8 cellular contexts compared by ENCODE assay signal in genomic region chrX:116204947-116205346, GRCh38. TPM values are rescaled to one million over a fixed set of nuclear protein-coding genes. Genes with fewer than 3 reads are reported as not detected.
DNase-seq lines count a peak whose midpoint lies in the region; TF ChIP-seq lines count a peak whose summit lies in the region.
"Had no signal": no experiment of that assay in that cellular context is flagged by ENCODE, and none has a peak within 500 bp of the region (broad histone marks: within the 10 kb centered on the region; RNA-seq: fewer than 3 reads in every experiment).

No MANE protein-coding gene starts in this region.

- no peaks in the 10 kb centered on the region for H3K4me1 ChIP-seq in mesendoderm (ENCODE audit: control insufficient read depth, low read depth, low read length)

- H3K4me3 ChIP-seq in astrocyte of the spinal cord (ENCODE audit: low read depth, low read length) (no peak overlapping the region), mesendoderm (ENCODE audit: low read length) (no peak overlapping the region)

- H3K36me3 ChIP-seq in mesendoderm (ENCODE audit: control insufficient read depth, insufficient read depth, low read length) = no peaks in the 10 kb centered on the region

- no peak overlapping the region for H3K18ac ChIP-seq in mesendoderm (ENCODE audit: low read length)

- H3K4ac ChIP-seq in mesendoderm (ENCODE audit: low read depth, low read length) = no peak overlapping the region

- TF ChIP-seq CTCF in GM12873 (IDR thresholded peaks at IDR 0.05; ENCODE audit: insufficient read depth, low read depth, low read length, missing control alignments) (peak; percentile 63), astrocyte of the spinal cord (IDR thresholded peaks at IDR 0.05; ENCODE audit: low read depth, low read length) (peak; percentile 60)

- H3K9me3 Mint-ChIP-seq in activated CD4-positive, alpha-beta memory T cell treated with anti-CD3 and anti-CD28 coated beads for 36 hours = no peaks in the 10 kb centered on the region

- H3K79me2 ChIP-seq in mesendoderm (ENCODE audit: control insufficient read depth, insufficient read depth, low read length) = no peaks in the 10 kb centered on the region

- H3K56ac ChIP-seq in mesendoderm (ENCODE audit: low read length) = no peak overlapping the region

- no peak overlapping the region for H3K9ac ChIP-seq in mesendoderm (ENCODE audit: low read length)

- no peak overlapping the region for H4K8ac ChIP-seq in mesendoderm (ENCODE audit: low read depth, low read length)

- in situ Hi-C loops in astrocyte of the spinal cord (cut with HindIII; ENCODE audit: low sequenced_read_pairs) = no loop called here

- H3K27me3 ChIP-seq in mesendoderm (ENCODE audit: insufficient read depth, low read length, poor library complexity) = no peaks in the 10 kb centered on the region

- H2BK15ac ChIP-seq in mesendoderm (replicated peaks; ENCODE audit: low read depth) = no peak overlapping the region

- POLR2A ChIA-PET in activated CD4-positive, alpha-beta memory T cell treated with anti-CD3 and anti-CD28 coated beads for 36 hours (lab: Charles Lee) = no interaction called here

- H3K4me3 Mint-ChIP-seq in activated CD4-positive, alpha-beta memory T cell treated with anti-CD3 and anti-CD28 coated beads for 36 hours = no peak overlapping the region
- H3K4me3 Mint-ChIP-seq: naive B cell had no signal

- no peak overlapping the region for H2BK5ac ChIP-seq in mesendoderm (ENCODE audit: low read length)

- no peaks in the 10 kb centered on the region for H3K27me3 Mint-ChIP-seq in activated CD4-positive, alpha-beta memory T cell treated with anti-CD3 and anti-CD28 coated beads for 36 hours

- H3K4me1 Mint-ChIP-seq in activated CD4-positive, alpha-beta memory T cell treated with anti-CD3 and anti-CD28 coated beads for 36 hours (ENCODE audit: low read depth) = no peaks in the 10 kb centered on the region
- H3K4me1 Mint-ChIP-seq: naive B cell had no signal

- CTCF ChIA-PET in activated CD4-positive, alpha-beta memory T cell treated with anti-CD3 and anti-CD28 coated beads for 36 hours (lab: Charles Lee) = no interaction called here

- H3K27ac ChIP-seq in mesendoderm (ENCODE audit: low read depth, low read length) = no peak overlapping the region

- H4K5ac ChIP-seq in mesendoderm (ENCODE audit: low read length) = no peak overlapping the region

- DNase-seq in LoVo (ENCODE audit: low spot score) = peak; percentile 5
- peak; percentile 16 for DNase-seq in astrocyte of the spinal cord (ENCODE audit: low read depth, low spot score)
- peak; percentile 31 for DNase-seq in mesendoderm
- no peak for DNase-seq in DMS114 treated with DMSO at 0.1 percent for 48 hours (lab: John Stamatoyannopoulos, UW; ENCODE audit: unreplicated experiment)
- no peak for DNase-seq in activated CD4-positive, alpha-beta memory T cell treated with anti-CD3 and anti-CD28 coated beads for 36 hours
- no peak for DNase-seq in activated T-cell treated with anti-CD3 and anti-CD28 coated beads for 4 hours
- DNase-seq: naive B cell had no signal

- WGBS in mesendoderm (ENCODE audit: extremely low coverage, insufficient coverage, low lambda C conversion rate) = no CpG with 5 or more reads among the region's 3 CpGs

- no peak overlapping the region for H3K23ac ChIP-seq in mesendoderm (ENCODE audit: low read length)

- no peak overlapping the region for H2AK5ac ChIP-seq in mesendoderm (ENCODE audit: low read length)

- H3K27ac Mint-ChIP-seq in activated CD4-positive, alpha-beta memory T cell treated with anti-CD3 and anti-CD28 coated beads for 36 hours = no peak overlapping the region
- H3K27ac Mint-ChIP-seq: naive B cell had no signal

- no peak overlapping the region for H3K4me2 ChIP-seq in mesendoderm (ENCODE audit: low read length)

- no peaks in the 10 kb centered on the region for H3K79me1 ChIP-seq in mesendoderm (ENCODE audit: low read length)

- H2BK120ac ChIP-seq in mesendoderm (ENCODE audit: low read depth, low read length) = no peak overlapping the region

- H3K36me3 Mint-ChIP-seq in activated CD4-positive, alpha-beta memory T cell treated with anti-CD3 and anti-CD28 coated beads for 36 hours = no peaks in the 10 kb centered on the region
- H3K36me3 Mint-ChIP-seq: naive B cell had no signal

- intact Hi-C loops in activated CD4-positive, alpha-beta memory T cell treated with anti-CD3 and anti-CD28 coated beads for 36 hours (cut with micrococcal nuclease) = no loop called here

RNA-seq across cellular contexts. Expression of gene AGTR2, which starts 34.4 kb away (rescaled TPM):
- not detected for polyA plus RNA-seq in mesendoderm (2013, experiment 1 of 2)
- polyA plus RNA-seq in mesendoderm (2013, experiment 2 of 2) = not detected
- not detected for total RNA-seq in activated CD4-positive, alpha-beta memory T cell treated with anti-CD3 and anti-CD28 coated beads for 36 hours

Comparison
In these comparisons a context has a peak if more than half of its experiments do, and no peak if none do; other contexts are left out.
1. DNase-seq: peak in LoVo (single experiment), astrocyte of the spinal cord (single experiment) and mesendoderm (single experiment); none in DMS114 treated with DMSO at 0.1 percent for 48 hours (single experiment), activated CD4-positive, alpha-beta memory T cell treated with anti-CD3 and anti-CD28 coated beads for 36 hours (single experiment) and activated T-cell treated with anti-CD3 and anti-CD28 coated beads for 4 hours (single experiment).